In genomic region chr4:153233761-153234371, GRCh38 we compare ENCODE assay signal across 10 cellular contexts. TPM values are rescaled to one million over a fixed set of nuclear protein-coding genes. Genes with fewer than 3 reads are reported as not detected.
A peak's percentile ranks its signal among the peaks of the same experiment; 100 is the strongest.
DNase-seq lines count a peak whose midpoint lies in the region; ATAC-seq lines count a peak whose summit lies in the region.
"Had no signal": no experiment of that assay in that cellular context is flagged by ENCODE, and none has a peak within 500 bp of the region (broad histone marks: within the 10 kb centered on the region; RNA-seq: fewer than 3 reads in every experiment).

No MANE protein-coding gene starts in this region.

- peak; percentile 2 for DNase-seq in DMS79 (lab: John Stamatoyannopoulos, UW)
- DNase-seq in DMS79 treated with DMSO at 0.1 percent for 48 hours (lab: John Stamatoyannopoulos, UW) = no peak
- DNase-seq in SW 1271 (lab: John Stamatoyannopoulos, UW) = peak; percentile 60 to 89
- no peak for DNase-seq in left ventricle myocardium superior
- DNase-seq in superior temporal gyrus (ENCODE audit: extremely low spot score) = peak; percentile 59
- DNase-seq in cortex of kidney (lab: John Stamatoyannopoulos, UW) = no peak
- DNase-seq: activated naive CD8-positive, alpha-beta T cell treated with anti-CD3 and anti-CD28 coated beads, Interleukin-2, amount 10 ng/mL, durations not matched to agents 7 days and 5 days; AML-193 had no signal

- peak; percentile 35 for ATAC-seq in left ventricle myocardium superior
- no peak for ATAC-seq in HG03280 (IDR thresholded peaks at IDR 0.05; ENCODE audit: unreplicated experiment)
- ATAC-seq in HG02610 (IDR thresholded peaks at IDR 0.05; ENCODE audit: unreplicated experiment) = no peak

- intact Hi-C loops in left ventricle myocardium superior (cut with micrococcal nuclease) = no loop called here

RNA-seq across cellular contexts. Expression of gene TRIM2, which starts 29.6 kb away (rescaled TPM):
- 18.6 TPM for total RNA-seq in left ventricle myocardium superior

Comparison
In these comparisons a context has a peak if more than half of its experiments do, and no peak if none do; other contexts are left out.
1. DNase-seq: peak in DMS79 (single experiment), SW 1271 (2 of 2) and superior temporal gyrus (single experiment); none in DMS79 treated with DMSO at 0.1 percent for 48 hours (single experiment), left ventricle myocardium superior (single experiment) and cortex of kidney (single experiment).